8 cellular contexts compared by ENCODE assay signal in the genomic region with DNA sequence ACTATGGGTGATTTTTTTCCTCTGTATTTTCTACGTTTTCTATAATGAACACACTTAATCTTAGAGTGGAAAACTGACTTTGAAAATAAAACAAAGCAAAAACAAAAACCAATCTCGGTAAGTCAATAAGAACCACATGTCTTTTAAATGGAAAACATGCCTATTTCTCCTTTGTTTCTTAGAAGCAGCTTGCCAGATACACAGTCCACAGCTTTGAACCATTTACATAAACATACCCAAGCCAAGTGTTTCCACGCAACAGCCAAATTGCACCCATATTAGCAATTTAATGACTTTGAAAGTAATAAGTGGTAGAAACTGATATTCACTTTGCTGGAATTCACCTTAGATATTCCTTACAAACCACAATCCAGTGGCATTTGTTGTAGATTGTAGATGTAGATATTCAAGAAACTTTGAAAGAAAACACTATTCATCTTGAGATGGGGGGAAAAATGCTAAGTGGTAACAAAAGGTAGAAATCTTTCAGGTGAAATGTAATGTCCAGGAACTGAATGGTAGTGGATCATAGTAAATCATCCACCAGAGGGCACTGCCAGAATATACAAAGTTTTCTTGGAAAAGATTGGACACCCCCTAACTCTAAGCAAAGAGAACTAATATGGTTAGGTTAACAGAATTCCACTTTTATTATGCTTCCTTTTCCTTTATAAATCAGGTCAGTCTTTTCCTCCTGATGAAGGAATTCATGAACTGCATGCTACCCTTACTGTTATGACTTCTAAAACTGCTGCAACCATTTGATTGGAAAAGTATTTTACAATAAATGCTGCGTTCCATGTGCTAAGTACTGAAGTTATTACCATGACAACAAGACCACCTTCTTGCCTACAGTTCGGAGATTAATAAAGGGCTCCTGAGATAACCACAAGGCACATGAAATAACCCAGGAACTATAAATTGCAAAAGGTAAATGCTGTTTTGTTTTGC.
DNase-seq lines count a peak whose midpoint lies in the region; ATAC-seq, FAIRE-seq and TF ChIP-seq lines count a peak whose summit lies in the region.

No MANE protein-coding gene starts in this region.

- H3K4me1 ChIP-seq in A549 (peaks cover 21% of the 10 kb centered on the region), HEK293 (ENCODE audit: control insufficient read depth, insufficient read depth, low read length) (peaks cover 5% of the 10 kb centered on the region; the same call in 1 of the 2 replicates), adipocyte (ENCODE audit: control insufficient read depth, insufficient read depth, low read length) (peaks cover 56% of the 10 kb centered on the region), upper lobe of left lung (peaks cover 0 to 6% (median 2%) of the 10 kb centered on the region in 4 donors)

- no peak overlapping the region for H3K9ac ChIP-seq in adipocyte (ENCODE audit: low read length)

- no peaks in the 10 kb centered on the region for H3K9me3 ChIP-seq in A549
- no peaks in the 10 kb centered on the region for H3K9me3 ChIP-seq in HEK293 (ENCODE audit: control insufficient read depth, insufficient read depth, low read depth, low read length)
- no peaks in the 10 kb centered on the region for H3K9me3 ChIP-seq in adipocyte (ENCODE audit: control insufficient read depth, low read length)
- no peaks in the 10 kb centered on the region for H3K9me3 ChIP-seq in upper lobe of left lung

- no peak overlapping the region for H3K27ac Mint-ChIP-seq in activated T-cell treated with anti-CD3 and anti-CD28 coated beads, Interleukin-2, amount 50 U/mL, for 24 hours

- WGBS in A549 (ENCODE audit: missing lambda C conversion rate) = 33% methylated on average over 5 of the region's 5 CpGs
- 66 to 68% methylated on average over 5 of the region's 5 CpGs for WGBS in upper lobe of left lung, 2 donors

- no peaks in the 10 kb centered on the region for H3K4me1 Mint-ChIP-seq in activated T-cell treated with anti-CD3 and anti-CD28 coated beads, Interleukin-2, amount 50 U/mL, for 24 hours (ENCODE audit: low read depth)

- DNase-seq in A549 (ENCODE audit: low read depth in 1 of 2, low spot score in 1 of 2) (peak in 1 of 2 experiments; percentile 32), adipocyte (ENCODE audit: low read depth) (peak; percentile 57), upper lobe of left lung (no peak), HEK293T (ENCODE audit: extremely low spot score) (no peak)
- no peak for DNase-seq in activated T-cell treated with anti-CD3 and anti-CD28 coated beads, Interleukin-2, amount 50 U/mL, for 24 hours

- no peaks in the 10 kb centered on the region for H3K36me3 ChIP-seq in HEK293 (ENCODE audit: control insufficient read depth in 2 of 2, insufficient read depth in 1 of 2, low read length in 2 of 2)
- H3K36me3 ChIP-seq in adipocyte (ENCODE audit: control insufficient read depth, insufficient read depth, low read length, severe bottlenecking) = no peaks in the 10 kb centered on the region
- no peaks in the 10 kb centered on the region for H3K36me3 ChIP-seq in upper lobe of left lung

- CTCF ChIA-PET in A549 (lab: Yijun Ruan, JAX) (interaction anchor here (0.6 to 8.9 kb wide), 10 partner anchors 10 to 304 kb away, joined by 3 to 141 read pairs (median 4); a partner anchor contains a TSS), HEK293 (lab: Yijun Ruan, JAX) (interaction anchor here (0.6 to 6.4 kb wide), 12 partner anchors 10 to 689 kb away, joined by 3 to 101 read pairs (median 4); a partner anchor contains a TSS), HEK293T (lab: Yijun Ruan, JAX) (interaction anchor here (0.6 to 4.1 kb wide), 6 partner anchors 70 to 211 kb away, joined by 3 to 43 read pairs (median 4); a partner anchor contains a TSS)

- TF ChIP-seq RAD21 in A549 (conservative IDR thresholded peaks at IDR 0.05 in 1 of 2, IDR thresholded peaks at IDR 0.05 in 1 of 2) = peak; percentile 78 to 80

- TF ChIP-seq POLR2A in A549 (IDR thresholded peaks at IDR 0.05; ENCODE audit: low read length) = no peak
- no peak for TF ChIP-seq POLR2A in upper lobe of left lung (IDR thresholded peaks at IDR 0.05)

- TF ChIP-seq EP300 in A549 (IDR thresholded peaks at IDR 0.05) (no peak), upper lobe of left lung (IDR thresholded peaks at IDR 0.05) (no peak)

- no peak overlapping the region for H3K27ac ChIP-seq in A549
- no peak overlapping the region for H3K27ac ChIP-seq in HEK293 (ENCODE audit: extremely low read depth, low read depth, low read length)
- H3K27ac ChIP-seq in upper lobe of left lung = peak overlapping the region in 1 of 4 donors; percentile 31

- no peaks in the 10 kb centered on the region for H3K9me3 Mint-ChIP-seq in activated T-cell treated with anti-CD3 and anti-CD28 coated beads, Interleukin-2, amount 50 U/mL, for 24 hours

- no peak overlapping the region for H3K4me3 Mint-ChIP-seq in activated T-cell treated with anti-CD3 and anti-CD28 coated beads, Interleukin-2, amount 50 U/mL, for 24 hours

- POLR2A ChIA-PET in A549 (lab: Yijun Ruan, JAX) = no interaction called here
- POLR2A ChIA-PET in HEK293 (lab: Yijun Ruan, JAX) = no interaction called here
- POLR2A ChIA-PET in HEK293T (lab: Yijun Ruan, JAX) = interaction anchor here (1.7 kb wide), 1 partner anchor 70 kb away, joined by 10 read pairs; a partner anchor contains a TSS

- H3K4me2 ChIP-seq in A549 = no peak overlapping the region

- H3K27me3 Mint-ChIP-seq in activated T-cell treated with anti-CD3 and anti-CD28 coated beads, Interleukin-2, amount 50 U/mL, for 24 hours = peaks cover 6% of the 10 kb centered on the region

- no peak overlapping the region for H3K4me3 ChIP-seq in A549
- no peak overlapping the region for H3K4me3 ChIP-seq in HEK293 (ENCODE audit: low read depth, low read length)
- H3K4me3 ChIP-seq in adipocyte (ENCODE audit: low read length) = no peak overlapping the region
- no peak overlapping the region for H3K4me3 ChIP-seq in upper lobe of left lung

- ATAC-seq in A549 (peak; percentile 84 to 85), upper lobe of left lung (ENCODE audit: low FRiP score in 2 of 2) (peak in 1 of 2 donors; percentile 83), GM18873 (IDR thresholded peaks at IDR 0.05; ENCODE audit: low FRiP score, unreplicated experiment) (no peak)

- H3K27me3 ChIP-seq in adipocyte (replicated peaks; ENCODE audit: control insufficient read depth, insufficient read depth, low read length) = no peaks in the 10 kb centered on the region
- H3K27me3 ChIP-seq in upper lobe of left lung = no peaks in the 10 kb centered on the region

- FAIRE-seq in A549 (lab: Jason Lieb, UNC) = peak; percentile 49
- peak; percentile 79 for FAIRE-seq in islet of Langerhans (lab: Jason Lieb, UNC)

- no peaks in the 10 kb centered on the region for H3K36me3 Mint-ChIP-seq in activated T-cell treated with anti-CD3 and anti-CD28 coated beads, Interleukin-2, amount 50 U/mL, for 24 hours (ENCODE audit: low read depth)

- TF ChIP-seq CTCF in A549 (IDR thresholded peaks at IDR 0.05) (peak; percentile 84), HEK293 (tag by site-specific recombination; IDR thresholded peaks at IDR 0.05) (no peak), upper lobe of left lung (IDR thresholded peaks at IDR 0.05) (peak in 5 of 6 experiments; percentile 8 to 50 (median 41))

TF ChIP-seq in A549, 52 proteins besides CTCF, POLR2A, EP300 and RAD21 (continues in another document):
- TF ChIP-seq SMC3 (IDR thresholded peaks at IDR 0.05) (peak; percentile 91), RFX5 (IDR thresholded peaks at IDR 0.05) (no peak), FOSL2 (IDR thresholded peaks at IDR 0.05) (no peak), FOSL2 (CRISPR knock-in tag; IDR thresholded peaks at IDR 0.05) (no peak), TP53 (CRISPR knock-in tag; IDR thresholded peaks at IDR 0.05) (no peak)
- TF ChIP-seq, protein P1, sequence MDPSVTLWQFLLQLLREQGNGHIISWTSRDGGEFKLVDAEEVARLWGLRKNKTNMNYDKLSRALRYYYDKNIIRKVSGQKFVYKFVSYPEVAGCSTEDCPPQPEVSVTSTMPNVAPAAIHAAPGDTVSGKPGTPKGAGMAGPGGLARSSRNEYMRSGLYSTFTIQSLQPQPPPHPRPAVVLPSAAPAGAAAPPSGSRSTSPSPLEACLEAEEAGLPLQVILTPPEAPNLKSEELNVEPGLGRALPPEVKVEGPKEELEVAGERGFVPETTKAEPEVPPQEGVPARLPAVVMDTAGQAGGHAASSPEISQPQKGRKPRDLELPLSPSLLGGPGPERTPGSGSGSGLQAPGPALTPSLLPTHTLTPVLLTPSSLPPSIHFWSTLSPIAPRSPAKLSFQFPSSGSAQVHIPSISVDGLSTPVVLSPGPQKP (IDR thresholded peaks at IDR 0.05; ENCODE audit: low read depth, low read length) = no peak

TF ChIP-seq in HEK293, 187 proteins besides CTCF, POLR2A, EP300 and RAD21:
- TF ChIP-seq, protein P2, sequence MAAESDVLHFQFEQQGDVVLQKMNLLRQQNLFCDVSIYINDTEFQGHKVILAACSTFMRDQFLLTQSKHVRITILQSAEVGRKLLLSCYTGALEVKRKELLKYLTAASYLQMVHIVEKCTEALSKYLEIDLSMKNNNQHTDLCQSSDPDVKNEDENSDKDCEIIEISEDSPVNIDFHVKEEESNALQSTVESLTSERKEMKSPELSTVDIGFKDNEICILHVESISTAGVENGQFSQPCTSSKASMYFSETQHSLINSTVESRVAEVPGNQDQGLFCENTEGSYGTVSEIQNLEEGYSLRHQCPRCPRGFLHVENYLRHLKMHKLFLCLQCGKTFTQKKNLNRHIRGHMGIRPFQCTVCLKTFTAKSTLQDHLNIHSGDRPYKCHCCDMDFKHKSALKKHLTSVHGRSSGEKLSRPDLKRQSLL (tag by site-specific recombination; IDR thresholded peaks at IDR 0.05) = no peak
- TF ChIP-seq ZNF654 (tag by site-specific recombination; IDR thresholded peaks at IDR 0.05; ENCODE audit: low read depth) = peak; percentile 64

TF ChIP-seq in HEK293T, 16 proteins besides CTCF, POLR2A, EP300 and RAD21:
- no peak for TF ChIP-seq ELF4 (IDR thresholded peaks at IDR 0.05)
- no peak for TF ChIP-seq FOXK2 (IDR thresholded peaks at IDR 0.05)
- TF ChIP-seq SP1 (IDR thresholded peaks at IDR 0.05) = no peak
- no peak for TF ChIP-seq SUZ12 (IDR thresholded peaks at IDR 0.05)
- no peak for TF ChIP-seq FOXM1 (IDR thresholded peaks at IDR 0.05; ENCODE audit: borderline replicate concordance)
- no peak for TF ChIP-seq L3MBTL2 (conservative IDR thresholded peaks at IDR 0.05)
- TF ChIP-seq, protein P3, sequence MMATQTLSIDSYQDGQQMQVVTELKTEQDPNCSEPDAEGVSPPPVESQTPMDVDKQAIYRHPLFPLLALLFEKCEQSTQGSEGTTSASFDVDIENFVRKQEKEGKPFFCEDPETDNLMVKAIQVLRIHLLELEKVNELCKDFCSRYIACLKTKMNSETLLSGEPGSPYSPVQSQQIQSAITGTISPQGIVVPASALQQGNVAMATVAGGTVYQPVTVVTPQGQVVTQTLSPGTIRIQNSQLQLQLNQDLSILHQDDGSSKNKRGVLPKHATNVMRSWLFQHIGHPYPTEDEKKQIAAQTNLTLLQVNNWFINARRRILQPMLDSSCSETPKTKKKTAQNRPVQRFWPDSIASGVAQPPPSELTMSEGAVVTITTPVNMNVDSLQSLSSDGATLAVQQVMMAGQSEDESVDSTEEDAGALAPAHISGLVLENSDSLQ (IDR thresholded peaks at IDR 0.05) = no peak
- TF ChIP-seq CTBP1 (IDR thresholded peaks at IDR 0.05; ENCODE audit: borderline replicate concordance) = no peak
- no peak for TF ChIP-seq ZNF384 (IDR thresholded peaks at IDR 0.05)
